10 cellular contexts compared by ENCODE assay signal in genomic region chr7:25839084-25839769, GRCh38.
A peak's percentile ranks its signal among the peaks of the same experiment; 100 is the strongest.
DNase-seq lines count a peak whose midpoint lies in the region; ATAC-seq, FAIRE-seq and TF ChIP-seq lines count a peak whose summit lies in the region.
"Had no signal": no experiment of that assay in that cellular context is flagged by ENCODE, and none has a peak within 500 bp of the region (broad histone marks: within the 10 kb centered on the region; RNA-seq: fewer than 3 reads in every experiment).

No MANE protein-coding gene starts in this region.

- intact Hi-C loops in K562 (cut with micrococcal nuclease) = no loop called here

- H4K20me1 ChIP-seq in KMS-11 (ENCODE audit: insufficient read depth) (no peaks in the 10 kb centered on the region), K562 (replicated peaks; ENCODE audit: control insufficient read depth, insufficient read depth, low read length) (no peaks in the 10 kb centered on the region)

- 2% methylated on average over 2 of the region's 2 CpGs for whole genome bisulfite sequencing in K562 (ENCODE audit: insufficient coverage, low coverage, missing lambda C conversion rate)

- H3K4me1 ChIP-seq in KMS-11 (ENCODE audit: low read depth, poor library complexity, severe bottlenecking) = no peaks in the 10 kb centered on the region
- H3K4me1 ChIP-seq in K562 (replicated peaks in 1 of 2; ENCODE audit: control insufficient read depth in 2 of 2, insufficient read depth in 2 of 2, low read length in 2 of 2) = no peaks in the 10 kb centered on the region; a peak in 1 of 5 replicates

- peak in 1 of 2 experiments; percentile 28; a peak in 2 of 4 replicates for TF ChIP-seq RAD21 in K562 (CRISPR knock-in tag; conservative IDR thresholded peaks at IDR 0.05 in 1 of 2, IDR thresholded peaks at IDR 0.05 in 1 of 2)

- H2AFZ ChIP-seq in KMS-11 (ENCODE audit: low read depth) (no peak overlapping the region), K562 (ENCODE audit: low read depth, low read length) (peak overlapping the region; percentile 48)

- peak; percentile 67 for FAIRE-seq in K562 (lab: Jason Lieb, UNC)
- FAIRE-seq: islet of Langerhans had no signal

- H3K79me2 ChIP-seq in KMS-11 (ENCODE audit: insufficient read depth, low read depth) (no peaks in the 10 kb centered on the region), K562 (ENCODE audit: control insufficient read depth, insufficient read depth, low read length) (no peaks in the 10 kb centered on the region)

- no peaks in the 10 kb centered on the region for H3K9me3 ChIP-seq in K562 (replicated peaks; ENCODE audit: control insufficient read depth, insufficient read depth, low read depth, low read length)

- no peaks in the 10 kb centered on the region for H3K36me3 ChIP-seq in KMS-11 (ENCODE audit: insufficient read depth)
- H3K36me3 ChIP-seq in K562 (ENCODE audit: control insufficient read depth, insufficient read depth, low read length) = no peaks in the 10 kb centered on the region

- H3K27ac ChIP-seq in KMS-11 (no peak overlapping the region), K562 (ENCODE audit: extremely low read depth, low read depth, low read length) (no peak overlapping the region)

- H3K4me3 ChIP-seq in KMS-11 (IDR thresholded peaks at IDR 0.05; ENCODE audit: insufficient read depth, low read depth, low read length) = no peak overlapping the region
- H3K4me3 ChIP-seq in K562 = no peak overlapping the region

- POLR2A ChIA-PET in K562 (lab: Yijun Ruan, JAX) = interaction anchor here (0.9 kb wide), 1 partner anchor 17 kb away, joined by 3 read pairs; no protein-coding TSS in a partner anchor

- no peaks in the 10 kb centered on the region for H3K9me1 ChIP-seq in K562 (ENCODE audit: control insufficient read depth, insufficient read depth, low read length)

- ATAC-seq in K562 (peak; percentile 44; the same call in 1 of the 3 replicates), GM21717 (IDR thresholded peaks at IDR 0.05; ENCODE audit: unreplicated experiment) (no peak)

- peaks cover 14% of the 10 kb centered on the region for H3K27me3 Mint-ChIP-seq in neural crest cell (ENCODE audit: low read depth)

- H3K27me3 ChIP-seq in KMS-11 (ENCODE audit: insufficient read depth, low read depth) = no peaks in the 10 kb centered on the region
- 0 out of 5 replicates have a peak, but pooled peaks cover 0 to 2% of the 10 kb centered on the region in 2 experiments for H3K27me3 ChIP-seq in K562 (ENCODE audit: control insufficient read depth in 2 of 2, insufficient read depth in 2 of 2, low read length in 2 of 2)

- H3K9ac ChIP-seq in KMS-11 = no peak overlapping the region
- no peak overlapping the region for H3K9ac ChIP-seq in K562 (ENCODE audit: insufficient read depth in 1 of 2, low read depth in 2 of 2, low read length in 2 of 2)

- TF ChIP-seq EP300 in K562 (IDR thresholded peaks at IDR 0.05; ENCODE audit: low read length) = no peak

- H3K36me3 Mint-ChIP-seq in neural crest cell (ENCODE audit: low read depth) = no peaks in the 10 kb centered on the region

- TF ChIP-seq POLR2A in K562 (conservative IDR thresholded peaks at IDR 0.05) = no peak

- no peak overlapping the region for H3K27ac Mint-ChIP-seq in neural crest cell (ENCODE audit: unreplicated experiment)
- H3K27ac Mint-ChIP-seq: activated CD4-positive, alpha-beta memory T cell treated with anti-CD3 and anti-CD28 coated beads, Interleukin-2, amount 10 ng/mL, durations not matched to agents 7 days and 5 days had no signal

- peaks cover 20% of the 10 kb centered on the region for H3K4me1 Mint-ChIP-seq in neural crest cell
- H3K4me1 Mint-ChIP-seq: activated CD4-positive, alpha-beta memory T cell treated with anti-CD3 and anti-CD28 coated beads, Interleukin-2, amount 10 ng/mL, durations not matched to agents 7 days and 5 days had no signal

- peak; percentile 11 for DNase-seq in DMS 273 treated with DMSO at 0.1 percent for 48 hours (lab: John Stamatoyannopoulos, UW)
- DNase-seq in K562 (ENCODE audit: extremely low read depth in 1 of 4, low spot score in 3 of 4) = peak in 3 of 4 experiments; percentile 15 to 36 (median 26)
- no peak for DNase-seq in neural crest cell (ENCODE audit: low read depth, low spot score)
- DNase-seq in NCI-H345 (lab: John Stamatoyannopoulos, UW) = no peak
- no peak for DNase-seq in amygdala (lab: John Stamatoyannopoulos, UW)
- no peak for DNase-seq in cerebellar nuclear complex (lab: John Stamatoyannopoulos, UW)
- DNase-seq: activated CD4-positive, alpha-beta memory T cell treated with anti-CD3 and anti-CD28 coated beads, Interleukin-2, amount 10 ng/mL, durations not matched to agents 7 days and 5 days had no signal

- H3K4me2 ChIP-seq in KMS-11 (no peak overlapping the region), K562 (ENCODE audit: insufficient read depth, low read length) (no peak overlapping the region)

- in situ Hi-C loops in K562 (cut with MboI) = loop anchor here (25.0 kb wide), 1 partner anchor 452 kb away; no protein-coding TSS in a partner anchor

- H3K4me3 Mint-ChIP-seq in neural crest cell = no peak overlapping the region
- H3K4me3 Mint-ChIP-seq: activated CD4-positive, alpha-beta memory T cell treated with anti-CD3 and anti-CD28 coated beads, Interleukin-2, amount 10 ng/mL, durations not matched to agents 7 days and 5 days had no signal

- TF ChIP-seq CTCF in KMS-11 (conservative IDR thresholded peaks at IDR 0.05; ENCODE audit: low read depth, low read length) (peak; percentile 61), K562 (IDR thresholded peaks at IDR 0.05 in 2 of 3, conservative IDR thresholded peaks at IDR 0.05 in 1 of 3; ENCODE audit: insufficient read depth in 2 of 3, low read depth in 1 of 3, low read length in 3 of 3) (peak; percentile 30 to 53 (median 36); a peak in 4 of 6 replicates), neural crest cell (conservative IDR thresholded peaks at IDR 0.05) (peak; percentile 56)

- peaks cover 4% of the 10 kb centered on the region for H3K9me3 Mint-ChIP-seq in neural crest cell
- H3K9me3 Mint-ChIP-seq: activated CD4-positive, alpha-beta memory T cell treated with anti-CD3 and anti-CD28 coated beads, Interleukin-2, amount 10 ng/mL, durations not matched to agents 7 days and 5 days had no signal

- CTCF ChIA-PET in K562 (lab: Yijun Ruan, JAX; ENCODE audit: low intra/inter-chr PET ratio) = interaction anchor here (0.5 to 1.1 kb wide), 3 partner anchors 10 to 526 kb away, joined by 4 to 5 read pairs (median 4); no protein-coding TSS in a partner anchor

- BruUV-seq in K562 (replicated peaks; lab: Mats Ljungman, UMichigan) = no TSS peak

TF ChIP-seq in K562, 482 proteins besides CTCF, POLR2A, EP300 and RAD21:
- no peak for TF ChIP-seq ATF1 (CRISPR knock-in tag; IDR thresholded peaks at IDR 0.05)
- TF ChIP-seq ATF1 (tag; IDR thresholded peaks at IDR 0.05) = peak; percentile 56; the same call in 1 of the 2 replicates
- peak; percentile 75 for TF ChIP-seq ATF7 (IDR thresholded peaks at IDR 0.05)
- peak; percentile 41 for TF ChIP-seq ATF3 (IDR thresholded peaks at IDR 0.05)
- no peak for TF ChIP-seq ATF3 (CRISPR knock-in tag; conservative IDR thresholded peaks at IDR 0.05)
- no peak for TF ChIP-seq REST (CRISPR knock-in tag; IDR thresholded peaks at IDR 0.05; ENCODE audit: low read depth)
TF ChIP-seq in K562: peak in this region for 3.

Comparison
In these comparisons a context has a peak if more than half of its experiments do, and no peak if none do; other contexts are left out.
1. DNase-seq: peak in DMS 273 treated with DMSO at 0.1 percent for 48 hours (single experiment) and K562 (3 of 4); none in neural crest cell (single experiment), NCI-H345 (single experiment), amygdala (0 of 56) and cerebellar nuclear complex (0 of 2).
2. Peak in every context shown above with its lines, with median percentiles within 50 percentile points of each other: CTCF ChIP-seq.